Comparison of ENCODE assay signal across 17 cellular contexts in genomic region chr13:28728642-28729041, GRCh38. TPM values are rescaled to one million over a fixed set of nuclear protein-coding genes. Genes with fewer than 3 reads are reported as not detected.
DNase-seq lines count a peak whose midpoint lies in the region; ATAC-seq, FAIRE-seq and TF ChIP-seq lines count a peak whose summit lies in the region.
"Had no signal": no experiment of that assay in that cellular context is flagged by ENCODE, and none has a peak within 500 bp of the region (broad histone marks: within the 10 kb centered on the region; RNA-seq: fewer than 3 reads in every experiment).

No MANE protein-coding gene starts in this region.

- H4K20me1 ChIP-seq in GM23338 (replicated peaks; ENCODE audit: insufficient read depth) (no peaks in the 10 kb centered on the region), OCI-LY3 (ENCODE audit: insufficient read depth, low read length) (no peaks in the 10 kb centered on the region), K562 (replicated peaks; ENCODE audit: control insufficient read depth, insufficient read depth, low read length) (no peaks in the 10 kb centered on the region), hepatocyte (ENCODE audit: insufficient read depth, poor library complexity, severe bottlenecking) (no peaks in the 10 kb centered on the region)

- H3K4ac ChIP-seq in mesendoderm (ENCODE audit: low read depth, low read length), result no peak overlapping the region

- H4K8ac ChIP-seq in mesendoderm (ENCODE audit: low read depth, low read length), result no peak overlapping the region

- H3K4me3 Mint-ChIP-seq in GM23338 (no peak overlapping the region), WTC11 (no peak overlapping the region)
- H3K4me3 Mint-ChIP-seq: CD4-positive, alpha-beta memory T cell; H9 had no signal

- no peaks in the 10 kb centered on the region for H3F3A ChIP-seq in GM23338 (replicated peaks; ENCODE audit: low read depth)

- no peak overlapping the region for H3K23ac ChIP-seq in mesendoderm (ENCODE audit: low read length)

- WGBS in K562 (ENCODE audit: insufficient coverage, low coverage, missing lambda C conversion rate), result 7% methylated on average over 2 of the region's 2 CpGs
- no CpG with 5 or more reads among the region's 2 CpGs for WGBS in mesendoderm (ENCODE audit: extremely low coverage, insufficient coverage, low lambda C conversion rate)
- WGBS in gastroesophageal sphincter (ENCODE audit: low coverage in 1 of 2), 2 donors, result 40 to 93% methylated on average over 1 to 2 of the region's 2 CpGs
- 69% methylated on average over 2 of the region's 2 CpGs for WGBS in hepatocyte (ENCODE audit: low lambda C conversion rate, missing lambda C conversion rate)

- H2BK15ac ChIP-seq in mesendoderm (replicated peaks; ENCODE audit: low read depth), result no peak overlapping the region

- no peak overlapping the region for H2BK5ac ChIP-seq in mesendoderm (ENCODE audit: low read length)

- H3K9me3 ChIP-seq in OCI-LY3 (ENCODE audit: insufficient read depth, low read length), result no peaks in the 10 kb centered on the region
- no peaks in the 10 kb centered on the region for H3K9me3 ChIP-seq in K562 (replicated peaks; ENCODE audit: control insufficient read depth, insufficient read depth, low read depth, low read length)
- no peaks in the 10 kb centered on the region for H3K9me3 ChIP-seq in gastroesophageal sphincter
- H3K9me3 ChIP-seq in hepatocyte (ENCODE audit: low read depth), result no peaks in the 10 kb centered on the region
- H3K9me3 ChIP-seq: Caco-2 had no signal

- H3K27ac ChIP-seq in GM23338 (ENCODE audit: low read depth) (no peak overlapping the region), OCI-LY3 (ENCODE audit: low read length) (no peak overlapping the region), K562 (ENCODE audit: extremely low read depth, low read depth, low read length) (no peak overlapping the region), mesendoderm (ENCODE audit: low read depth, low read length) (no peak overlapping the region), gastroesophageal sphincter (no peak overlapping the region), hepatocyte (no peak overlapping the region)

- H2AK5ac ChIP-seq in mesendoderm (ENCODE audit: low read length), result no peak overlapping the region

- H3K4me1 ChIP-seq in GM23338 (ENCODE audit: insufficient read depth) (no peaks in the 10 kb centered on the region), OCI-LY3 (ENCODE audit: low read length) (peaks cover 31% of the 10 kb centered on the region), K562 (replicated peaks in 1 of 2; ENCODE audit: control insufficient read depth in 2 of 2, insufficient read depth in 2 of 2, low read length in 2 of 2) (peaks cover 0 to 7% of the 10 kb centered on the region in 2 experiments; a peak in 3 of 5 replicates), mesendoderm (ENCODE audit: control insufficient read depth, low read depth, low read length) (no peaks in the 10 kb centered on the region), gastroesophageal sphincter (no peaks in the 10 kb centered on the region), hepatocyte (ENCODE audit: insufficient read depth) (peaks cover 15% of the 10 kb centered on the region)

- H3K4me1 Mint-ChIP-seq in GM23338, result no peaks in the 10 kb centered on the region; the same call in 2 of the 3 replicates
- no peaks in the 10 kb centered on the region for H3K4me1 Mint-ChIP-seq in WTC11
- H3K4me1 Mint-ChIP-seq: CD4-positive, alpha-beta memory T cell; H9 had no signal

- H3K79me1 ChIP-seq in mesendoderm (ENCODE audit: low read length), result no peaks in the 10 kb centered on the region

- intact Hi-C loops in K562 (cut with micrococcal nuclease), result no loop called here

- H3K56ac ChIP-seq in mesendoderm (ENCODE audit: low read length), result no peak overlapping the region

- ATAC-seq in GM23338 (no peak), K562 (no peak), HG02763 (IDR thresholded peaks at IDR 0.05; ENCODE audit: unreplicated experiment) (no peak), gastroesophageal sphincter (no peak), WTC11 (no peak)
- ATAC-seq: HCT116 had no signal

- peak overlapping the region; percentile 86 for H2AFZ ChIP-seq in GM23338
- peak overlapping the region; percentile 13; the same call in 1 of the 2 replicates for H2AFZ ChIP-seq in OCI-LY3 (ENCODE audit: low read depth, low read length)
- H2AFZ ChIP-seq in K562 (ENCODE audit: low read depth, low read length), result no peak overlapping the region
- H2AFZ ChIP-seq in hepatocyte, result no peak overlapping the region

- no peak overlapping the region for H3K9ac ChIP-seq in OCI-LY3 (ENCODE audit: low read length)
- H3K9ac ChIP-seq in K562 (ENCODE audit: insufficient read depth in 1 of 2, low read depth in 2 of 2, low read length in 2 of 2), result no peak overlapping the region
- H3K9ac ChIP-seq in mesendoderm (ENCODE audit: low read length), result no peak overlapping the region

- peak overlapping the region; percentile 59 for H4K5ac ChIP-seq in mesendoderm (ENCODE audit: low read length)

- no peak overlapping the region for H3K4me3 ChIP-seq in GM23338
- no peak overlapping the region for H3K4me3 ChIP-seq in OCI-LY3 (ENCODE audit: low read length)
- H3K4me3 ChIP-seq in K562, result no peak overlapping the region
- H3K4me3 ChIP-seq in mesendoderm (ENCODE audit: low read length), result no peak overlapping the region
- H3K4me3 ChIP-seq in gastroesophageal sphincter, result no peak overlapping the region
- no peak overlapping the region for H3K4me3 ChIP-seq in hepatocyte

- H2BK120ac ChIP-seq in mesendoderm (ENCODE audit: low read depth, low read length), result no peak overlapping the region

- H3K9me3 Mint-ChIP-seq in GM23338 (no peaks in the 10 kb centered on the region), WTC11 (no peaks in the 10 kb centered on the region)
- H3K9me3 Mint-ChIP-seq: H9 had no signal

- H3K4me2 ChIP-seq in GM23338, result no peak overlapping the region
- H3K4me2 ChIP-seq in OCI-LY3 (ENCODE audit: low read length), result no peak overlapping the region
- no peak overlapping the region for H3K4me2 ChIP-seq in K562 (ENCODE audit: insufficient read depth, low read length)
- H3K4me2 ChIP-seq in mesendoderm (ENCODE audit: low read length), result no peak overlapping the region
- H3K4me2 ChIP-seq in hepatocyte, result no peak overlapping the region

- DNase-seq in GM23338 (ENCODE audit: low spot score) (no peak), K562 (ENCODE audit: extremely low read depth in 1 of 4, low spot score in 3 of 4) (no peak), mesendoderm (no peak), hepatocyte (ENCODE audit: low spot score) (no peak), WTC11 (ENCODE audit: low spot score) (no peak)
- DNase-seq: C1 segment of cervical spinal cord; Caco-2; CD4-positive, alpha-beta memory T cell; DMS153; DND-41; H9 had no signal

- H3K36me3 Mint-ChIP-seq in GM23338 (ENCODE audit: low read depth) (no peaks in the 10 kb centered on the region), WTC11 (no peaks in the 10 kb centered on the region)
- H3K36me3 Mint-ChIP-seq: CD4-positive, alpha-beta memory T cell had no signal

- FAIRE-seq in K562 (lab: Jason Lieb, UNC), result peak; percentile 72
- FAIRE-seq: G401.6, GM12892 had no signal

- H3K18ac ChIP-seq in mesendoderm (ENCODE audit: low read length), result no peak overlapping the region

- no peaks in the 10 kb centered on the region for H3K9me1 ChIP-seq in K562 (ENCODE audit: control insufficient read depth, insufficient read depth, low read length)

- in situ Hi-C loops in K562 (cut with MboI), result no loop called here

- peaks cover 3% of the 10 kb centered on the region; the same call in 1 of the 2 replicates for H3K9me2 ChIP-seq in GM23338 (ENCODE audit: insufficient read depth)
- H3K9me2 ChIP-seq in hepatocyte (replicated peaks; ENCODE audit: insufficient read depth), result no peaks in the 10 kb centered on the region

- H3K79me2 ChIP-seq in GM23338 (replicated peaks; ENCODE audit: insufficient read depth) (no peaks in the 10 kb centered on the region), OCI-LY3 (ENCODE audit: low read length) (no peaks in the 10 kb centered on the region), K562 (ENCODE audit: control insufficient read depth, insufficient read depth, low read length) (no peaks in the 10 kb centered on the region), mesendoderm (ENCODE audit: control insufficient read depth, insufficient read depth, low read length) (no peaks in the 10 kb centered on the region), hepatocyte (no peaks in the 10 kb centered on the region)

- H3K27me3 Mint-ChIP-seq in GM23338 (ENCODE audit: insufficient read depth, low read depth, poor library complexity) (peaks cover 11% of the 10 kb centered on the region), WTC11 (ENCODE audit: low read depth) (no peaks in the 10 kb centered on the region)

- H3K27me3 ChIP-seq in GM23338 (ENCODE audit: insufficient read depth) (no peaks in the 10 kb centered on the region), OCI-LY3 (ENCODE audit: low read depth, low read length) (no peaks in the 10 kb centered on the region), K562 (ENCODE audit: control insufficient read depth in 2 of 2, insufficient read depth in 2 of 2, low read length in 2 of 2) (peaks cover 0 to 8% of the 10 kb centered on the region in 2 experiments; a peak in 4 of 5 replicates), mesendoderm (ENCODE audit: insufficient read depth, low read length, poor library complexity) (no peaks in the 10 kb centered on the region), gastroesophageal sphincter (peaks cover 20% of the 10 kb centered on the region), hepatocyte (no peaks in the 10 kb centered on the region)

- BruUV-seq in K562 (replicated peaks; lab: Mats Ljungman, UMichigan), result no TSS peak

- no peak for TF ChIP-seq CTCF in GM23338 (conservative IDR thresholded peaks at IDR 0.05; ENCODE audit: low read depth in 2 of 2)
- no peak for TF ChIP-seq CTCF in OCI-LY3 (IDR thresholded peaks at IDR 0.05; ENCODE audit: low read depth, low read length)
- no peak for TF ChIP-seq CTCF in K562 (IDR thresholded peaks at IDR 0.05 in 2 of 3, conservative IDR thresholded peaks at IDR 0.05 in 1 of 3; ENCODE audit: insufficient read depth in 2 of 3, low read depth in 1 of 3, low read length in 3 of 3)
- TF ChIP-seq CTCF in gastroesophageal sphincter (IDR thresholded peaks at IDR 0.05), result no peak
- no peak for TF ChIP-seq CTCF in hepatocyte (IDR thresholded peaks at IDR 0.05; ENCODE audit: poor library complexity)
- no peak for TF ChIP-seq CTCF in WTC11 (IDR thresholded peaks at IDR 0.05)

- H3K27ac Mint-ChIP-seq in GM23338 (no peak overlapping the region), WTC11 (no peak overlapping the region)
- H3K27ac Mint-ChIP-seq: H9 had no signal

- no peak for TF ChIP-seq EP300 in K562 (IDR thresholded peaks at IDR 0.05; ENCODE audit: low read length)
- TF ChIP-seq EP300 in gastroesophageal sphincter (IDR thresholded peaks at IDR 0.05), result no peak

- POLR2A ChIA-PET in K562 (lab: Yijun Ruan, JAX), result no interaction called here
- POLR2A ChIA-PET in WTC11 (lab: Charles Lee), result no interaction called here

- no peak for TF ChIP-seq RAD21 in K562 (CRISPR knock-in tag; conservative IDR thresholded peaks at IDR 0.05 in 1 of 2, IDR thresholded peaks at IDR 0.05 in 1 of 2)

- H3K36me3 ChIP-seq in GM23338 (ENCODE audit: insufficient read depth), result no peaks in the 10 kb centered on the region
- no peaks in the 10 kb centered on the region for H3K36me3 ChIP-seq in OCI-LY3 (replicated peaks; ENCODE audit: low read depth, low read length)
- H3K36me3 ChIP-seq in K562 (ENCODE audit: control insufficient read depth, insufficient read depth, low read length), result no peaks in the 10 kb centered on the region
- no peaks in the 10 kb centered on the region for H3K36me3 ChIP-seq in mesendoderm (ENCODE audit: control insufficient read depth, insufficient read depth, low read length)
- H3K36me3 ChIP-seq in gastroesophageal sphincter, result no peaks in the 10 kb centered on the region
- no peaks in the 10 kb centered on the region for H3K36me3 ChIP-seq in hepatocyte (replicated peaks; ENCODE audit: insufficient read depth, low read depth)

- CTCF ChIA-PET in K562 (lab: Yijun Ruan, JAX; ENCODE audit: low intra/inter-chr PET ratio), result no interaction called here
- CTCF ChIA-PET in WTC11 (lab: Charles Lee), result interaction anchor here (1.9 kb wide), 1 partner anchor 68 kb away, joined by 5 read pairs; no protein-coding TSS in a partner anchor

- TF ChIP-seq POLR2A in K562 (conservative IDR thresholded peaks at IDR 0.05), result no peak
- no peak for TF ChIP-seq POLR2A in gastroesophageal sphincter (IDR thresholded peaks at IDR 0.05)

RNA-seq across cellular contexts. Expression of gene SLC46A3, which starts 9.9 kb away (rescaled TPM):
- total RNA-seq in GM23338 (2014; rRNA removed; shearing (Covaris generic)), result 0.28 and 0.39 TPM in 2 replicates
- 0.16 and 0.21 TPM in 2 replicates for polyA plus RNA-seq in GM23338 (2016; fragmentation: Nextera tagmentation; extraction: Ambion mirVana)
- total RNA-seq in K562 (2011; cell fraction: chromatin; rRNA removed; ENCODE audit: low replicate concordance), result 0.97 and 2.0 TPM in 2 replicates
- total RNA-seq in K562 (2011; cell fraction: nucleolus; rRNA removed), result 0.50 and 1.2 TPM in 2 replicates
- 1.5 and 2.1 TPM in 2 replicates for total RNA-seq in K562 (2011; cell fraction: nucleoplasm; rRNA removed)
- total RNA-seq in K562 (2014; rRNA removed), result 0.54 and 0.61 TPM in 2 replicates
- 0.51 and 0.54 TPM in 2 replicates for total RNA-seq in K562 (2014; rRNA removed; fragmentation: Illumina TruSeq; extraction: Trizol)
- total RNA-seq in K562 (2015; rRNA removed; fragmentation: Illumina TruSeq; extraction: Trizol), result 0.38 and 0.43 TPM in 2 replicates
- 0.54 and 0.66 TPM in 2 replicates for total RNA-seq in K562 (2021)
- 1.2 and 2.6 TPM in 2 replicates for polyA plus RNA-seq in K562 (2011; rRNA removed)
- polyA plus RNA-seq in K562 (2011; cell fraction: cytosol; rRNA removed), result 0.54 and 1.6 TPM in 2 replicates
- polyA plus RNA-seq in K562 (2011; cell fraction: nucleus; rRNA removed), result 1.5 and 4.8 TPM in 2 replicates
- 0.66 and 1.3 TPM in 2 replicates for polyA plus RNA-seq in K562 (2012)
- 0.32 and 0.58 TPM in 2 replicates for polyA plus RNA-seq in K562 (2014; fragmentation: Illumina TruSeq; extraction: Trizol)
- under 1 TPM; 0.14 to 0.20 TPM for polyA plus RNA-seq in K562 (2014; fragmentation: Nextera tagmentation; extraction: Ambion mirVana)
- 0.37 and 0.73 TPM in 2 replicates for polyA plus RNA-seq in K562 (2014; rRNA removed)
- polyA minus RNA-seq in K562 (2011; rRNA and poly(A)+ RNA removed), result 1.4 and 1.6 TPM in 2 replicates
- 0.86 TPM in 1 of 2 replicates, not detected in the other for polyA minus RNA-seq in K562 (2011; cell fraction: cytosol; rRNA and poly(A)+ RNA removed)
- 0.54 and 2.3 TPM in 2 replicates for polyA minus RNA-seq in K562 (2011; cell fraction: nucleus; rRNA and poly(A)+ RNA removed)
- polyA plus RNA-seq in mesendoderm (2013, experiment 1 of 2), result 1.1 TPM
- polyA plus RNA-seq in mesendoderm (2013, experiment 2 of 2), result 0.85 TPM
- total RNA-seq in gastroesophageal sphincter, result 10 to 100 TPM in 3 of 4 donors, 1 to 10 TPM in 1; 8.3 to 20.7 (median 12.0) TPM
- total RNA-seq in hepatocyte, result 48.1 and 48.5 TPM in 2 replicates
- polyA plus RNA-seq in hepatocyte, result 21.6 and 27.9 TPM in 2 replicates
- 0.39 to 0.79 TPM (median 0.55 TPM) in 3 replicates for total RNA-seq in WTC11 (2021)

Comparison
In these comparisons a context has a peak if more than half of its experiments do, and no peak if none do; other contexts are left out.
1. H2AFZ ChIP-seq: peak in GM23338 (single experiment) and OCI-LY3 (single experiment); none in K562 (single experiment) and hepatocyte (single experiment).